ENCODE assay signal across 8 cellular contexts in the genomic region with DNA sequence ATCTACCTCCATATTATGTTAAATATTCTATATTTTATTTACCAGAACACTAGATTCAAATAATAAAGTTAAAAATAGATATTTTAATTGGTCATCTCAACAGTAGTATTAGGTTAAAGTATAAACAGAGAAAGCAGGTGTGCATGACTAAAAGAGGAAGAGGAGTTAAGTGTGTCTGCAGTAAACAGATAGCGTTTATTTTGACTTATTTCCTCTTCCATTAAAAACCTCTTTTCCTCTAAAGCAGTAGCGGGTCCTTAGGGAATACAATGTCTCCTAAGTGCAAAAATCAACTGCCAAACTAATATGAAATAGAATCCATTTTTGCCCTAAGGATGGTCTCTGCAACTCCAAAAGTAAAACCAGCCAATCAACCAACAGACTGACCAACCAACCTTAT. TPM values are rescaled to one million over a fixed set of nuclear protein-coding genes. Genes with fewer than 3 reads are reported as not detected.
A peak's percentile ranks its signal among the peaks of the same experiment; 100 is the strongest.
DNase-seq lines count a peak whose midpoint lies in the region; ATAC-seq and TF ChIP-seq lines count a peak whose summit lies in the region.
"Had no signal": no experiment of that assay in that cellular context is flagged by ENCODE, and none has a peak within 500 bp of the region (broad histone marks: within the 10 kb centered on the region; RNA-seq: fewer than 3 reads in every experiment).

No MANE protein-coding gene starts in this region.

- H2AFZ ChIP-seq in KMS-11 (ENCODE audit: low read depth) = no peak overlapping the region

- H3K4me3 Mint-ChIP-seq in central memory CD8-positive, alpha-beta T cell = no peak overlapping the region

- peaks cover 7% of the 10 kb centered on the region for H3K36me3 Mint-ChIP-seq in central memory CD8-positive, alpha-beta T cell (ENCODE audit: insufficient read depth)

- no peaks in the 10 kb centered on the region for H3K27me3 Mint-ChIP-seq in central memory CD8-positive, alpha-beta T cell

- H3K79me2 ChIP-seq in KMS-11 (ENCODE audit: insufficient read depth, low read depth) = peaks cover 48% of the 10 kb centered on the region

- peak overlapping the region; percentile 80 for H3K27ac ChIP-seq in KMS-11
- H3K27ac ChIP-seq in gastrocnemius medialis = peak overlapping the region; percentile 65 to 73 (median 72)

- H3K36me3 ChIP-seq in KMS-11 (ENCODE audit: insufficient read depth) (no peaks in the 10 kb centered on the region), gastrocnemius medialis (no peaks in the 10 kb centered on the region)

- H3K9me3 ChIP-seq in gastrocnemius medialis = no peaks in the 10 kb centered on the region

- H3K4me1 Mint-ChIP-seq in central memory CD8-positive, alpha-beta T cell = peaks cover 39% of the 10 kb centered on the region

- H3K4me1 ChIP-seq in KMS-11 (ENCODE audit: low read depth, poor library complexity, severe bottlenecking) (peaks cover 81% of the 10 kb centered on the region), gastrocnemius medialis (peaks cover 24 to 28% of the 10 kb centered on the region in 2 donors)

- TF ChIP-seq CTCF in KMS-11 (conservative IDR thresholded peaks at IDR 0.05; ENCODE audit: low read depth, low read length) (no peak), gastrocnemius medialis (IDR thresholded peaks at IDR 0.05 in 4 of 5, conservative IDR thresholded peaks at IDR 0.05 in 1 of 5) (no peak)

- H3K9ac ChIP-seq in KMS-11 = peak overlapping the region; percentile 2; the same call in 1 of the 2 replicates

- intact Hi-C loops in gastrocnemius medialis (cut with DNase I; ENCODE audit: low total_unique reads) = no loop called here

- H3K27me3 ChIP-seq in KMS-11 (ENCODE audit: insufficient read depth, low read depth) = no peaks in the 10 kb centered on the region
- no peaks in the 10 kb centered on the region for H3K27me3 ChIP-seq in gastrocnemius medialis

- H3K27ac Mint-ChIP-seq in central memory CD8-positive, alpha-beta T cell (ENCODE audit: low read depth) = peak overlapping the region; percentile 62

- ATAC-seq in GM18861 (IDR thresholded peaks at IDR 0.05; ENCODE audit: unreplicated experiment) (peak; percentile 14), gastrocnemius medialis (peak in 1 of 2 donors; percentile 2)
- ATAC-seq in central memory CD8-positive, alpha-beta T cell (replicated peaks; ENCODE audit: extremely low read depth, poor library complexity, severe bottlenecking) = no peak

- TF ChIP-seq POLR2A in gastrocnemius medialis (IDR thresholded peaks at IDR 0.05) = no peak

- DNase-seq in central memory CD8-positive, alpha-beta T cell (ENCODE audit: low spot score in 2 of 2) = no peak
- DNase-seq in gastrocnemius medialis (no peak), iPS-NIHi7 (ENCODE audit: extremely low spot score) (no peak)
- DNase-seq in stimulated activated CD8-positive, alpha-beta memory T cell treated with anti-CD3 and anti-CD28 coated beads, Interleukin-4, amount 100 ng/mL, for 48 hours = no peak
- no peak for DNase-seq in activated CD8-positive, alpha-beta memory T cell treated with anti-CD3 and anti-CD28 coated beads, Interleukin-2, amount 50 U/mL, for 48 hours
- DNase-seq: activated CD4-positive, alpha-beta T cell treated with anti-CD3 and anti-CD28 coated beads, Interleukin-2, amount 50 U/mL, for 1 hour had no signal

- in situ Hi-C loops in gastrocnemius medialis (cut with MboI; ENCODE audit: low sequenced_read_pairs in 4 of 4) = no loop called here

- H3K4me3 ChIP-seq in KMS-11 (IDR thresholded peaks at IDR 0.05; ENCODE audit: insufficient read depth, low read depth, low read length) = no peak overlapping the region
- peak overlapping the region in 1 of 4 donors; percentile 3 for H3K4me3 ChIP-seq in gastrocnemius medialis

- H3K9me3 Mint-ChIP-seq in central memory CD8-positive, alpha-beta T cell = no peaks in the 10 kb centered on the region

- peak overlapping the region; percentile 38 for H3K4me2 ChIP-seq in KMS-11

- H4K20me1 ChIP-seq in KMS-11 (ENCODE audit: insufficient read depth) = no peaks in the 10 kb centered on the region

RNA-seq across cellular contexts. Expression of gene EIF2AK3, which starts 27.7 kb away (rescaled TPM):
- total RNA-seq in gastrocnemius medialis = 10 to 100 TPM in 2 of 4 donors, 1 to 10 TPM in 2; 5.9 to 20.1 (median 9.8) TPM
